Comparison of ENCODE assay signal across 9 cellular contexts in genomic region chr4:143372093-143372915, GRCh38. TPM values are rescaled to one million over a fixed set of nuclear protein-coding genes. Genes with fewer than 3 reads are reported as not detected.
DNase-seq lines count a peak whose midpoint lies in the region; ATAC-seq and TF ChIP-seq lines count a peak whose summit lies in the region.
"Had no signal": no experiment of that assay in that cellular context is flagged by ENCODE, and none has a peak within 500 bp of the region (broad histone marks: within the 10 kb centered on the region; RNA-seq: fewer than 3 reads in every experiment).

No MANE protein-coding gene starts in this region.

- no peak overlapping the region for H2AFZ ChIP-seq in MM.1S (ENCODE audit: low read length)

- H3K27ac ChIP-seq in DOHH2 (ENCODE audit: low read depth, low read length) (peak overlapping the region; percentile 14), MM.1S (ENCODE audit: low read length) (no peak overlapping the region)

- no peaks in the 10 kb centered on the region for H3K9me2 ChIP-seq in DOHH2 (replicated peaks; ENCODE audit: control insufficient read depth, low read length)
- H3K9me2 ChIP-seq in MM.1S (replicated peaks; ENCODE audit: insufficient read depth, low read length) = no peaks in the 10 kb centered on the region

- TF ChIP-seq CTCF in DOHH2 (IDR thresholded peaks at IDR 0.05; ENCODE audit: low read depth, low read length, poor library complexity, severe bottlenecking) (no peak), MM.1S (IDR thresholded peaks at IDR 0.05; ENCODE audit: low read length) (no peak), type B pancreatic cell (conservative IDR thresholded peaks at IDR 0.05) (no peak)

- H3K4me1 ChIP-seq in DOHH2 (ENCODE audit: control insufficient read depth, low read length) (peaks cover 65% of the 10 kb centered on the region), MM.1S (ENCODE audit: low read length) (peaks cover 57% of the 10 kb centered on the region)

- no peaks in the 10 kb centered on the region for H3K27me3 ChIP-seq in DOHH2 (ENCODE audit: control insufficient read depth, low read length)
- H3K27me3 ChIP-seq in MM.1S (replicated peaks; ENCODE audit: insufficient read depth, low read length) = no peaks in the 10 kb centered on the region

- H3F3A ChIP-seq in DOHH2 (ENCODE audit: control insufficient read depth, insufficient read depth) (peaks cover 8% of the 10 kb centered on the region), MM.1S (ENCODE audit: insufficient read depth, low read length) (peaks cover 22% of the 10 kb centered on the region)

- H3K27me3 Mint-ChIP-seq in type B pancreatic cell = no peaks in the 10 kb centered on the region

- H3K79me2 ChIP-seq in DOHH2 (ENCODE audit: control insufficient read depth, low read length) = peaks cover 77% of the 10 kb centered on the region
- H3K79me2 ChIP-seq in MM.1S (ENCODE audit: low read length) = peaks cover 92% of the 10 kb centered on the region

- DNase-seq in MM.1S (no peak), type B pancreatic cell (ENCODE audit: extremely low spot score, unreplicated experiment) (no peak), 8988T (no peak), left lobe of liver (ENCODE audit: low spot score) (no peak)
- DNase-seq in activated effector memory CD4-positive, alpha-beta T cell treated with anti-CD3 and anti-CD28 coated beads, Interleukin-2, amount 50 U/mL, for 16 hours = no peak
- DNase-seq: mesendoderm had no signal

- H4K20me1 ChIP-seq in DOHH2 (ENCODE audit: control insufficient read depth, insufficient read depth, low read depth, low read length) (no peaks in the 10 kb centered on the region), MM.1S (ENCODE audit: insufficient read depth, low read length) (peaks cover 22% of the 10 kb centered on the region; the same call in 1 of the 2 replicates)

- H3K4me1 Mint-ChIP-seq in type B pancreatic cell (ENCODE audit: unreplicated experiment) = peaks cover 18% of the 10 kb centered on the region

- peaks cover 3% of the 10 kb centered on the region; the same call in 1 of the 2 replicates for H3K9me3 ChIP-seq in DOHH2 (ENCODE audit: control insufficient read depth, insufficient read depth, low read length)
- no peaks in the 10 kb centered on the region for H3K9me3 ChIP-seq in MM.1S (replicated peaks; ENCODE audit: insufficient read depth, low read length)

- H3K4me2 ChIP-seq in DOHH2 (ENCODE audit: low read length) = peak overlapping the region; percentile 25
- peak overlapping the region; percentile 19; the same call in 1 of the 2 replicates for H3K4me2 ChIP-seq in MM.1S (ENCODE audit: low read depth, low read length)

- peak overlapping the region; percentile 19; the same call in 1 of the 2 replicates for H3K4me3 ChIP-seq in DOHH2 (ENCODE audit: low read length)
- no peak overlapping the region for H3K4me3 ChIP-seq in MM.1S (ENCODE audit: low read length)

- H3K9ac ChIP-seq in MM.1S (ENCODE audit: low read length) = no peak overlapping the region

- peaks cover 7% of the 10 kb centered on the region for H3K36me3 Mint-ChIP-seq in type B pancreatic cell

- H3K9me3 Mint-ChIP-seq in type B pancreatic cell = peaks cover 5% of the 10 kb centered on the region

- ATAC-seq in GM19395 (IDR thresholded peaks at IDR 0.05; ENCODE audit: unreplicated experiment) = peak; percentile 61
- peak; percentile 80 for ATAC-seq in HG02885 (IDR thresholded peaks at IDR 0.05; ENCODE audit: poor library complexity, unreplicated experiment)
- no peak for ATAC-seq in left lobe of liver

- H3K27ac Mint-ChIP-seq in type B pancreatic cell = no peak overlapping the region

- no peak overlapping the region for H3K4me3 Mint-ChIP-seq in type B pancreatic cell

- peaks cover 3% of the 10 kb centered on the region; the same call in 1 of the 2 replicates for H3K36me3 ChIP-seq in DOHH2 (ENCODE audit: control insufficient read depth, low read length)
- H3K36me3 ChIP-seq in MM.1S (replicated peaks; ENCODE audit: insufficient read depth, low read length) = peaks cover 5% of the 10 kb centered on the region; the same call in 1 of the 2 replicates

RNA-seq across cellular contexts. Expression of gene GAB1, which starts 35.6 kb away (rescaled TPM):
- total RNA-seq in type B pancreatic cell (ENCODE audit: low replicate concordance) (27.0 and 33.5 TPM in 2 replicates), left lobe of liver (11.1 TPM)
